16 cellular contexts compared by ENCODE assay signal in the genomic region with DNA sequence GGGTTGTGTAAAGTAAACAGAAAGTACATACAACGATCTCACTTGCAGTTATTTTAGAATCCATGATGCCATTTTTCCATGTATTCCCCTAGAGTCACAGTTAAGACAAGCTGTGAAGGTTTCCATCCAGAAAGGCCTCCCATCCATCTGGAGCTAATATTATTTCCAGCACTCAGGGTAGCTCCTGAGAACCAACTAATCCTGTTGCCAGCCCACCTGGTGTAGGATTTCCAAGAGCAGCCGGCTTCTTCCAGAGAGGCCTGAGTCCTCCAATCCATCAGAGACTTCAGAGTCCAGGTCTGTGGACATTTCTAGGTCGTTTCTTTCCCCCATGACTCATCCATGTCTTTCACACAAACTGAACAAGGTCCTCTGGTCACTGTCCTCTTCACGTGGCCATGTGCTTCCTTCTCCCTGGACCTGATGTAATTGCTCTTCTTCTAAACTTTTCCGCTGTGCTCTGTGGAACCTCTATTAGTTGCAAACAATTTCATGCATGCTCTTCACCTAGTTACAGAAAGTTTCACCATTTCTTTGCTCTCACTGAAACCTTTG.
A peak's percentile ranks its signal among the peaks of the same experiment; 100 is the strongest.
DNase-seq lines count a peak whose midpoint lies in the region; ATAC-seq, FAIRE-seq and TF ChIP-seq lines count a peak whose summit lies in the region.
"Had no signal": no experiment of that assay in that cellular context is flagged by ENCODE, and none has a peak within 500 bp of the region (broad histone marks: within the 10 kb centered on the region; RNA-seq: fewer than 3 reads in every experiment).

No MANE protein-coding gene starts in this region.

- no peak overlapping the region for H2BK12ac ChIP-seq in H1 (ENCODE audit: low read depth, low read length)

- in situ Hi-C loops in HepG2 (cut with HindIII; ENCODE audit: extremely low pct_ligation_motif_present, low pct_unique_long_range_greater_than_20kb): no loop called here

- H2AK5ac ChIP-seq in H1 (ENCODE audit: low read depth, low read length): no peak overlapping the region

- FAIRE-seq in HepG2 (lab: Jason Lieb, UNC): no peak
- FAIRE-seq in H1 (lab: Jason Lieb, UNC): no peak
- FAIRE-seq: GM12878 had no signal

- H3K9ac ChIP-seq in HepG2 (ENCODE audit: insufficient read depth, low read depth, low read length): no peak overlapping the region
- no peak overlapping the region for H3K9ac ChIP-seq in H1 (replicated peaks in 1 of 4; ENCODE audit: extremely low read depth in 1 of 4, low read depth in 3 of 4, low read length in 3 of 4)
- H3K9ac ChIP-seq: BLaER1 treated with 17β-estradiol and CSF1 and Interleukin-3, amounts not matched to agents 10 nM and 100 nM had no signal

- H4K5ac ChIP-seq in H1 (ENCODE audit: insufficient read length, low read depth, low read length): no peak overlapping the region

- H3K36me3 ChIP-seq in HepG2 (replicated peaks in 1 of 2; ENCODE audit: control insufficient read depth in 1 of 2, insufficient read depth in 2 of 2, low read length in 2 of 2) (no peaks in the 10 kb centered on the region), right lobe of liver (no peaks in the 10 kb centered on the region), WERI-Rb-1 (no peaks in the 10 kb centered on the region), H1 (ENCODE audit: control insufficient read depth in 2 of 4, insufficient read depth in 4 of 4, low read length in 3 of 4) (no peaks in the 10 kb centered on the region)
- H3K36me3 ChIP-seq: BLaER1 treated with 17β-estradiol and CSF1 and Interleukin-3, amounts not matched to agents 10 nM and 100 nM had no signal

- no peak overlapping the region for H2BK120ac ChIP-seq in H1 (replicated peaks; ENCODE audit: low read depth, low read length)

- H3K23ac ChIP-seq in H1 (ENCODE audit: insufficient read length): no peak overlapping the region

- H3K4me2 ChIP-seq in HepG2 (ENCODE audit: low read depth, low read length) (no peak overlapping the region), H1 (ENCODE audit: insufficient read depth in 1 of 2, low read depth in 2 of 2, low read length in 2 of 2) (no peak overlapping the region)
- H3K4me2 ChIP-seq: BLaER1 treated with 17β-estradiol and CSF1 and Interleukin-3, amounts not matched to agents 10 nM and 100 nM had no signal

- DNase-seq in HepG2 (ENCODE audit: low spot score): no peak
- DNase-seq in right lobe of liver: no peak
- peak; percentile 84 for DNase-seq in WERI-Rb-1
- no peak for DNase-seq in H1 (ENCODE audit: low read depth in 1 of 2, low spot score in 2 of 2)
- no peak for DNase-seq in stimulated activated naive CD8-positive, alpha-beta T cell treated with anti-CD3 and anti-CD28 coated beads, Interleukin-15, amount 100 ng/mL, for 72 hours
- no peak for DNase-seq in activated CD4-positive, alpha-beta memory T cell treated with anti-CD3 and anti-CD28 coated beads for 36 hours
- DNase-seq: 8988T; Calu3; CD8-positive, alpha-beta T cell; DMS79 treated with DMSO at 0.1 percent for 48 hours; GOT3; H9 had no signal

- H4K91ac ChIP-seq in H1 (replicated peaks; ENCODE audit: insufficient read length, low read length): no peak overlapping the region

- H3K27me3 Mint-ChIP-seq in stimulated activated naive CD8-positive, alpha-beta T cell treated with anti-CD3 and anti-CD28 coated beads, Interleukin-15, amount 100 ng/mL, for 72 hours: peaks cover 12% of the 10 kb centered on the region
- H3K27me3 Mint-ChIP-seq in activated CD4-positive, alpha-beta memory T cell treated with anti-CD3 and anti-CD28 coated beads for 36 hours: peaks cover 9% of the 10 kb centered on the region

- peaks cover 0 to 5% of the 10 kb centered on the region in 2 experiments; a peak in 1 of 5 replicates for H3K27me3 ChIP-seq in HepG2 (ENCODE audit: control insufficient read depth in 1 of 2, insufficient read depth in 2 of 2, low read length in 2 of 2)
- no peaks in the 10 kb centered on the region for H3K27me3 ChIP-seq in right lobe of liver
- H3K27me3 ChIP-seq in WERI-Rb-1 (ENCODE audit: insufficient read depth, low read depth, severe bottlenecking): no peaks in the 10 kb centered on the region
- H3K27me3 ChIP-seq in H1 (replicated peaks in 1 of 4; ENCODE audit: control insufficient read depth in 3 of 4, extremely low read depth in 1 of 4, insufficient read depth in 3 of 4, low read length in 3 of 4): no peaks in the 10 kb centered on the region
- H3K27me3 ChIP-seq: BLaER1 treated with 17β-estradiol and CSF1 and Interleukin-3, amounts not matched to agents 10 nM and 100 nM had no signal

- H3K4me3 Mint-ChIP-seq in stimulated activated naive CD8-positive, alpha-beta T cell treated with anti-CD3 and anti-CD28 coated beads, Interleukin-15, amount 100 ng/mL, for 72 hours: no peak overlapping the region
- no peak overlapping the region for H3K4me3 Mint-ChIP-seq in activated CD4-positive, alpha-beta memory T cell treated with anti-CD3 and anti-CD28 coated beads for 36 hours
- H3K4me3 Mint-ChIP-seq: B cell; CD8-positive, alpha-beta T cell; H9 had no signal

- no peak for TF ChIP-seq CTCF in HepG2 (CRISPR knock-in tag; IDR thresholded peaks at IDR 0.05)
- TF ChIP-seq CTCF in right lobe of liver (IDR thresholded peaks at IDR 0.05): no peak
- no peak for TF ChIP-seq CTCF in WERI-Rb-1 (IDR thresholded peaks at IDR 0.05; ENCODE audit: low read depth, low read length)
- no peak for TF ChIP-seq CTCF in H1 (IDR thresholded peaks at IDR 0.05; ENCODE audit: control extremely low read depth in 1 of 3, insufficient read depth in 1 of 3, low read depth in 1 of 3, low read length in 3 of 3)

- no peaks in the 10 kb centered on the region for H3K23me2 ChIP-seq in H1 (ENCODE audit: low read depth, low read length)

- H2BK20ac ChIP-seq in H1 (ENCODE audit: low read length): no peak overlapping the region

- peak; percentile 56; the same call in 2 of the 3 replicates for ATAC-seq in HepG2
- no peak for ATAC-seq in right lobe of liver
- ATAC-seq in GM21381 (IDR thresholded peaks at IDR 0.05; ENCODE audit: unreplicated experiment): no peak
- ATAC-seq in stimulated activated naive CD8-positive, alpha-beta T cell treated with anti-CD3 and anti-CD28 coated beads, Interleukin-15, amount 100 ng/mL, for 72 hours: no peak
- ATAC-seq: CD8-positive, alpha-beta T cell; GM12878 had no signal

- H2AFZ ChIP-seq in HepG2 (ENCODE audit: low read length): no peak overlapping the region
- 0 out of 2 replicates have a peak overlapping the region, but pooled peaks have one; percentile 32 for H2AFZ ChIP-seq in H1 (ENCODE audit: low read length)

- H3K27ac ChIP-seq in HepG2 (ENCODE audit: extremely low read length, insufficient read depth, low read length) (no peak overlapping the region), right lobe of liver (no peak overlapping the region), WERI-Rb-1 (no peak overlapping the region), H1 (ENCODE audit: low read depth, low read length) (no peak overlapping the region)
- H3K27ac ChIP-seq: BLaER1 treated with 17β-estradiol and CSF1 and Interleukin-3, amounts not matched to agents 10 nM and 100 nM had no signal

- CTCF ChIA-PET in HepG2 (lab: Yijun Ruan, JAX; ENCODE audit: low intra/inter-chr PET ratio, low total read pairs) (no interaction called here), H1 (lab: Charles Lee; ENCODE audit: partially characterized antibody) (interaction anchor here (1.1 kb wide), 1 partner anchor 13 kb away, joined by 3 read pairs; no protein-coding TSS in a partner anchor)
- CTCF ChIA-PET in activated CD4-positive, alpha-beta memory T cell treated with anti-CD3 and anti-CD28 coated beads for 36 hours (lab: Charles Lee): no interaction called here

- H3K4me3 ChIP-seq in HepG2 (replicated peaks in 1 of 3; ENCODE audit: insufficient read depth in 1 of 3, low read depth in 2 of 3, low read length in 3 of 3): no peak overlapping the region
- no peak overlapping the region for H3K4me3 ChIP-seq in right lobe of liver
- H3K4me3 ChIP-seq in WERI-Rb-1 (ENCODE audit: low read depth, low read length): no peak overlapping the region
- H3K4me3 ChIP-seq in H1 (ENCODE audit: extremely low read depth in 1 of 4, insufficient read depth in 2 of 4, low read depth in 3 of 4, low read length in 4 of 4): no peak overlapping the region
- H3K4me3 ChIP-seq: BLaER1 treated with 17β-estradiol and CSF1 and Interleukin-3, amounts not matched to agents 10 nM and 100 nM; GM12878 had no signal

- H3K4me1 ChIP-seq in HepG2 (ENCODE audit: insufficient read depth, low read length): no peaks in the 10 kb centered on the region
- no peaks in the 10 kb centered on the region for H3K4me1 ChIP-seq in right lobe of liver
- no peaks in the 10 kb centered on the region for H3K4me1 ChIP-seq in H1 (replicated peaks in 1 of 4; ENCODE audit: control insufficient read depth in 3 of 4, insufficient read depth in 4 of 4, low read length in 3 of 4)
- H3K4me1 ChIP-seq: BLaER1 treated with 17β-estradiol and CSF1 and Interleukin-3, amounts not matched to agents 10 nM and 100 nM had no signal

- H2BK15ac ChIP-seq in H1 (ENCODE audit: low read length): no peak overlapping the region

- intact Hi-C loops in HepG2 (cut with micrococcal nuclease; ENCODE audit: unreplicated experiment): no loop called here
- intact Hi-C loops in right lobe of liver (cut with DNase I): no loop called here
- intact Hi-C loops in activated CD4-positive, alpha-beta memory T cell treated with anti-CD3 and anti-CD28 coated beads for 36 hours (cut with micrococcal nuclease): no loop called here

- no peaks in the 10 kb centered on the region for H3K36me3 Mint-ChIP-seq in activated CD4-positive, alpha-beta memory T cell treated with anti-CD3 and anti-CD28 coated beads for 36 hours
- H3K36me3 Mint-ChIP-seq: CD8-positive, alpha-beta T cell had no signal

- no peak overlapping the region for H2BK5ac ChIP-seq in H1 (ENCODE audit: low read depth, low read length)

- H3K27ac Mint-ChIP-seq in stimulated activated naive CD8-positive, alpha-beta T cell treated with anti-CD3 and anti-CD28 coated beads, Interleukin-15, amount 100 ng/mL, for 72 hours: no peak overlapping the region
- H3K27ac Mint-ChIP-seq in activated CD4-positive, alpha-beta memory T cell treated with anti-CD3 and anti-CD28 coated beads for 36 hours: no peak overlapping the region
- H3K27ac Mint-ChIP-seq: B cell; CD8-positive, alpha-beta T cell; H9 had no signal

- no peak overlapping the region for H3K56ac ChIP-seq in H1 (replicated peaks; ENCODE audit: insufficient read length, low read depth, low read length)

- TF ChIP-seq RAD21 in HepG2 (CRISPR knock-in tag; IDR thresholded peaks at IDR 0.05) (no peak), H1 (IDR thresholded peaks at IDR 0.05 in 1 of 2, conservative IDR thresholded peaks at IDR 0.05 in 1 of 2; ENCODE audit: low read depth in 2 of 2, low read length in 2 of 2) (no peak)

- TF ChIP-seq POLR2A in HepG2 (IDR thresholded peaks at IDR 0.05; ENCODE audit: insufficient read depth in 1 of 2, low read depth in 2 of 2, low read length in 2 of 2) (no peak), right lobe of liver (IDR thresholded peaks at IDR 0.05) (no peak), H1 (IDR thresholded peaks at IDR 0.05; ENCODE audit: control extremely low read depth in 1 of 2, low read depth in 2 of 2, low read length in 2 of 2) (no peak)

- no peaks in the 10 kb centered on the region for H3K4me1 Mint-ChIP-seq in stimulated activated naive CD8-positive, alpha-beta T cell treated with anti-CD3 and anti-CD28 coated beads, Interleukin-15, amount 100 ng/mL, for 72 hours
- no peaks in the 10 kb centered on the region for H3K4me1 Mint-ChIP-seq in activated CD4-positive, alpha-beta memory T cell treated with anti-CD3 and anti-CD28 coated beads for 36 hours (ENCODE audit: low read depth)
- H3K4me1 Mint-ChIP-seq: B cell, H9 had no signal

- no peak overlapping the region for H4K8ac ChIP-seq in H1 (ENCODE audit: extremely low read depth, insufficient read depth, low read length)

- no peaks in the 10 kb centered on the region for H3K9me3 Mint-ChIP-seq in stimulated activated naive CD8-positive, alpha-beta T cell treated with anti-CD3 and anti-CD28 coated beads, Interleukin-15, amount 100 ng/mL, for 72 hours
- H3K9me3 Mint-ChIP-seq in activated CD4-positive, alpha-beta memory T cell treated with anti-CD3 and anti-CD28 coated beads for 36 hours: no peaks in the 10 kb centered on the region
- H3K9me3 Mint-ChIP-seq: CD8-positive, alpha-beta T cell had no signal

- H3K79me1 ChIP-seq in H1 (ENCODE audit: low read depth, low read length): no peaks in the 10 kb centered on the region

- H3K4ac ChIP-seq in H1 (replicated peaks; ENCODE audit: insufficient read length, low read depth, low read length): no peak overlapping the region

- POLR2A ChIA-PET in HepG2 (lab: Yijun Ruan, JAX): no interaction called here
- POLR2A ChIA-PET in H1 (lab: Charles Lee; ENCODE audit: partially characterized antibody): no interaction called here
- POLR2A ChIA-PET in activated CD4-positive, alpha-beta memory T cell treated with anti-CD3 and anti-CD28 coated beads for 36 hours (lab: Charles Lee): no interaction called here

- no peak overlapping the region for H3K14ac ChIP-seq in H1 (ENCODE audit: insufficient read length)

- TF ChIP-seq EP300 in HepG2 (IDR thresholded peaks at IDR 0.05; ENCODE audit: low read depth in 2 of 2, low read length in 2 of 2) (no peak; a peak in 1 of 4 replicates), HepG2 (CRISPR knock-in tag; IDR thresholded peaks at IDR 0.05; ENCODE audit: borderline replicate concordance) (no peak), H1 (IDR thresholded peaks at IDR 0.05; ENCODE audit: borderline replicate concordance in 1 of 2, low read depth in 2 of 2, low read length in 2 of 2) (no peak)

- 25% methylated on average over 5 of the region's 5 CpGs for WGBS in HepG2 (ENCODE audit: low lambda C conversion rate)
- 62% methylated on average over 3 of the region's 5 CpGs for WGBS in right lobe of liver (ENCODE audit: insufficient coverage, low coverage, low lambda C conversion rate, missing lambda C conversion rate)
- WGBS in H1 (ENCODE audit: extremely low coverage in 1 of 2, insufficient coverage in 1 of 2, insufficient read length in 1 of 2, insufficient replicate concordance in 2 of 2, low coverage in 1 of 2, low lambda C conversion rate in 2 of 2, missing lambda C conversion rate in 1 of 2), 2 experiments: 85% methylated on average over 5 of the region's 5 CpGs; no CpG with 5 or more reads in 1 of the 2 experiments

- H3K9me3 ChIP-seq in HepG2 (ENCODE audit: low read length) (no peaks in the 10 kb centered on the region), right lobe of liver (no peaks in the 10 kb centered on the region), WERI-Rb-1 (ENCODE audit: severe bottlenecking) (no peaks in the 10 kb centered on the region), H1 (ENCODE audit: insufficient read depth in 2 of 2, low read depth in 1 of 2, low read length in 1 of 2) (no peaks in the 10 kb centered on the region)
- H3K9me3 ChIP-seq: BLaER1 treated with 17β-estradiol and CSF1 and Interleukin-3, amounts not matched to agents 10 nM and 100 nM had no signal

- no peaks in the 10 kb centered on the region for H3K79me2 ChIP-seq in HepG2 (ENCODE audit: insufficient read depth, low read length)
- H3K79me2 ChIP-seq in H1 (ENCODE audit: control insufficient read depth in 1 of 2, insufficient read depth in 2 of 2, low read length in 2 of 2): no peaks in the 10 kb centered on the region

- BruUV-seq in HepG2 (replicated peaks; lab: Mats Ljungman, UMichigan): no TSS peak

- no peaks in the 10 kb centered on the region for H4K20me1 ChIP-seq in HepG2 (ENCODE audit: insufficient read depth, low read length)
- no peaks in the 10 kb centered on the region for H4K20me1 ChIP-seq in H1 (replicated peaks in 1 of 2; ENCODE audit: control insufficient read depth in 1 of 2, insufficient read depth in 2 of 2, low read length in 2 of 2)
- H4K20me1 ChIP-seq: BLaER1 treated with 17β-estradiol and CSF1 and Interleukin-3, amounts not matched to agents 10 nM and 100 nM had no signal

- H3K18ac ChIP-seq in H1 (ENCODE audit: extremely low read depth, low read length): no peak overlapping the region
